ENCODE assay signal across 8 cellular contexts in genomic region chr17:7405413-7405881, GRCh38. TPM values are rescaled to one million over a fixed set of nuclear protein-coding genes. Genes with fewer than 3 reads are reported as not detected.
DNase-seq lines count a peak whose midpoint lies in the region; ATAC-seq and TF ChIP-seq lines count a peak whose summit lies in the region.

No MANE protein-coding gene starts in this region.

- peaks cover 21% of the 10 kb centered on the region for H3K4me1 ChIP-seq in ectodermal cell (ENCODE audit: control insufficient read depth, insufficient read depth, low read length)

- H3K27ac ChIP-seq in ectodermal cell (ENCODE audit: insufficient read depth, low read depth, low read length, poor library complexity, severe bottlenecking) (peak overlapping the region; percentile 85), neural cell (ENCODE audit: low read length) (peak overlapping the region; percentile 98)

- peak; percentile 32 for TF ChIP-seq RAD21 in neural cell (conservative IDR thresholded peaks at IDR 0.05)

- H3K9ac ChIP-seq in neural cell (ENCODE audit: low read length), result peak overlapping the region; percentile 98

- DNase-seq in AG20443 (ENCODE audit: low spot score) (peak; percentile 47), NCI-H2227 treated with DMSO at 0.1 percent for 48 hours (lab: John Stamatoyannopoulos, UW) (peak; percentile 5), NCI-H2171 treated with DMSO at 0.1 percent for 48 hours (lab: John Stamatoyannopoulos, UW) (no peak)

- ATAC-seq in GM19397 (IDR thresholded peaks at IDR 0.05; ENCODE audit: unreplicated experiment) (no peak), GM21423 (IDR thresholded peaks at IDR 0.05; ENCODE audit: unreplicated experiment) (no peak), GM19395 (IDR thresholded peaks at IDR 0.05; ENCODE audit: unreplicated experiment) (no peak)

- H3K4me3 ChIP-seq in ectodermal cell (ENCODE audit: insufficient read depth, low read depth, low read length) (peak overlapping the region; percentile 53), neural cell (ENCODE audit: low read length) (peak overlapping the region; percentile 88)

- TF ChIP-seq CTCF in neural cell (IDR thresholded peaks at IDR 0.05; ENCODE audit: poor library complexity, severe bottlenecking), result peak; percentile 9

- H3K4me2 ChIP-seq in neural cell (ENCODE audit: low read length), result peak overlapping the region; percentile 93

- H3K27me3 ChIP-seq in ectodermal cell (ENCODE audit: control insufficient read depth, insufficient read depth, low read length, poor library complexity, severe bottlenecking), result no peaks in the 10 kb centered on the region
- no peaks in the 10 kb centered on the region for H3K27me3 ChIP-seq in neural cell (ENCODE audit: insufficient read depth, low read depth, low read length)

- H3F3A ChIP-seq in neural cell (ENCODE audit: insufficient read depth, low read length, poor library complexity, severe bottlenecking), result peaks cover 5% of the 10 kb centered on the region

- TF ChIP-seq EP300 in neural cell (conservative IDR thresholded peaks at IDR 0.05; ENCODE audit: poor library complexity, severe bottlenecking), result peak; percentile 9

- peaks cover 2% of the 10 kb centered on the region for H4K20me1 ChIP-seq in neural cell (ENCODE audit: insufficient read depth)

- H3K36me3 ChIP-seq in ectodermal cell (ENCODE audit: control insufficient read depth, insufficient read depth, low read length), result peaks cover 20% of the 10 kb centered on the region
- no peaks in the 10 kb centered on the region for H3K36me3 ChIP-seq in neural cell (ENCODE audit: insufficient read depth, low read length)

- H3K79me2 ChIP-seq in neural cell (replicated peaks; ENCODE audit: insufficient read depth, low read length), result peaks cover 32% of the 10 kb centered on the region

- H3K9me2 ChIP-seq in neural cell (ENCODE audit: insufficient read depth, low read length), result no peaks in the 10 kb centered on the region

- WGBS in ectodermal cell, 2 experiments, result 0 to 1% methylated on average over 31 of the region's 31 CpGs

- H2AFZ ChIP-seq in neural cell (ENCODE audit: low read depth, low read length), result peak overlapping the region; percentile 63

- H3K9me3 ChIP-seq in ectodermal cell (ENCODE audit: control insufficient read depth, low read length) (no peaks in the 10 kb centered on the region), neural cell (ENCODE audit: low read length) (no peaks in the 10 kb centered on the region)

TF ChIP-seq in neural cell, 6 proteins besides CTCF, POLR2A, EP300 and RAD21:
- peak; percentile 80 for TF ChIP-seq POLR2AphosphoS5 (IDR thresholded peaks at IDR 0.05)
- TF ChIP-seq TAF1 (IDR thresholded peaks at IDR 0.05; ENCODE audit: low read depth), result peak; percentile 71
- TF ChIP-seq SMC3 (conservative IDR thresholded peaks at IDR 0.05; ENCODE audit: poor library complexity), result no peak
- no peak for TF ChIP-seq MXI1 (conservative IDR thresholded peaks at IDR 0.05; ENCODE audit: poor library complexity, severe bottlenecking)
- TF ChIP-seq REST (IDR thresholded peaks at IDR 0.05; ENCODE audit: borderline replicate concordance), result peak; percentile 36
- no peak for TF ChIP-seq EZH2 (IDR thresholded peaks at IDR 0.05; ENCODE audit: borderline replicate concordance, insufficient read depth, low read length, poor library complexity, severe bottlenecking)

RNA-seq across cellular contexts. Expression of gene TMEM256, which starts 1.6 kb away (rescaled TPM):
- 98.0 TPM for polyA plus RNA-seq in ectodermal cell (2013, experiment 1 of 4)
- 86.2 TPM for polyA plus RNA-seq in ectodermal cell (2013, experiment 2 of 4)
- polyA plus RNA-seq in ectodermal cell (2013, experiment 3 of 4), result 107 TPM
- 129 TPM for polyA plus RNA-seq in ectodermal cell (2013, experiment 4 of 4)
- 158 and 161 TPM in 2 replicates for polyA plus RNA-seq in neural cell
- 26.8 and 30.2 TPM in 2 replicates for polyA minus RNA-seq in neural cell

RNA-seq across cellular contexts. Expression of gene NLGN2, which starts 2.2 kb away (rescaled TPM):
- 117 TPM for polyA plus RNA-seq in ectodermal cell (2013, experiment 1 of 4)
- polyA plus RNA-seq in ectodermal cell (2013, experiment 2 of 4), result 124 TPM
- 90.3 TPM for polyA plus RNA-seq in ectodermal cell (2013, experiment 3 of 4)
- 101 TPM for polyA plus RNA-seq in ectodermal cell (2013, experiment 4 of 4)
- 13.8 and 21.5 TPM in 2 replicates for polyA plus RNA-seq in neural cell
- 20.0 and 23.5 TPM in 2 replicates for polyA minus RNA-seq in neural cell

RNA-seq across cellular contexts. Expression of gene PLSCR3, which starts 11.1 kb away (rescaled TPM):
- polyA plus RNA-seq in ectodermal cell (2013, experiment 1 of 4), result 36.8 TPM
- polyA plus RNA-seq in ectodermal cell (2013, experiment 2 of 4), result 39.2 TPM
- 35.7 TPM for polyA plus RNA-seq in ectodermal cell (2013, experiment 3 of 4)
- polyA plus RNA-seq in ectodermal cell (2013, experiment 4 of 4), result 37.2 TPM
- polyA plus RNA-seq in neural cell, result 15.9 and 25.2 TPM in 2 replicates
- 14.9 and 18.3 TPM in 2 replicates for polyA minus RNA-seq in neural cell

RNA-seq across cellular contexts. Expression of gene SPEM1, which starts 14.7 kb away (rescaled TPM):
- polyA plus RNA-seq in ectodermal cell (2013, experiment 1 of 4), result not detected
- 0.20 TPM for polyA plus RNA-seq in ectodermal cell (2013, experiment 2 of 4)
- polyA plus RNA-seq in ectodermal cell (2013, experiment 3 of 4), result not detected
- 0.32 TPM for polyA plus RNA-seq in ectodermal cell (2013, experiment 4 of 4)
- not detected in 2 replicates for polyA plus RNA-seq in neural cell
- not detected in 2 replicates for polyA minus RNA-seq in neural cell

RNA-seq across cellular contexts. Expression of gene SPEM2, which starts 20.0 kb away (rescaled TPM):
- polyA plus RNA-seq in ectodermal cell (2013, experiment 1 of 4), result not detected
- polyA plus RNA-seq in ectodermal cell (2013, experiment 2 of 4), result not detected
- polyA plus RNA-seq in ectodermal cell (2013, experiment 3 of 4), result not detected
- not detected for polyA plus RNA-seq in ectodermal cell (2013, experiment 4 of 4)
- not detected in 2 replicates for polyA plus RNA-seq in neural cell
- polyA minus RNA-seq in neural cell, result not detected in 2 replicates
